Comparison of ENCODE assay signal across 1 cellular context in the genomic region with DNA sequence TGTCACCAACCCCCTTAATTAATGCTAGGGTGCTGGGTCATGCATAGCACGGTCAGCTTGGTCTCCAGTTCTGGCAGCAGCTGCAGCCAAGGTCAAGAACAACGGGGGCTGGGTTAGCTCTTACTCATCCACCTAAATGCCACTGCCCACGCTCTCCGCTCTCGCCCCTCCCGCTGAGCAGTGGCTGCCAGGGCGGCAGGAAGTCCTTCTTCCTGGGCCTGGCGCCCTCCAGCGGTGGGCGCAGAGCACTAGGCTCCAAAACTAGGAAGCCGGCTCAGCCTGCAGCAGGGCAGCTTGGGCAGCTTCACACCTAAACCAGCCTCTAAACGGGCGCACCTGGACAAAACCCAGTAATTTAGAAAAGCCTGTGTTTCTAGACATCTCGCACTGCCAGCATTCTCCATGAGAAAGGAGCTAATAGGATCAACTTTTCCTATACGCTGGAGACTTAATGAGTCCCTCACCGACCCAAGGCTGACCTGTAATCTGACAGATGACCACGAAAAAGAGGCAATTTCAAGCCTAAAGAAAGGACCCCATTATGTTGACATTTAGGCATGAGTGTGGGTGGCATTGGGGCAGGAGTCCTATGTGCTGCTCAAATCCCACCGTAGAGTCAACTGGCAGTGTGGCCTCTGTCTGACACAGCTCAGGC.
TF ChIP-seq lines count a peak whose summit lies in the region.

No MANE protein-coding gene starts in this region.

TF ChIP-seq in K562, 482 proteins besides CTCF, POLR2A, EP300 and RAD21 (continued from another document):
- TF ChIP-seq, protein P1, sequence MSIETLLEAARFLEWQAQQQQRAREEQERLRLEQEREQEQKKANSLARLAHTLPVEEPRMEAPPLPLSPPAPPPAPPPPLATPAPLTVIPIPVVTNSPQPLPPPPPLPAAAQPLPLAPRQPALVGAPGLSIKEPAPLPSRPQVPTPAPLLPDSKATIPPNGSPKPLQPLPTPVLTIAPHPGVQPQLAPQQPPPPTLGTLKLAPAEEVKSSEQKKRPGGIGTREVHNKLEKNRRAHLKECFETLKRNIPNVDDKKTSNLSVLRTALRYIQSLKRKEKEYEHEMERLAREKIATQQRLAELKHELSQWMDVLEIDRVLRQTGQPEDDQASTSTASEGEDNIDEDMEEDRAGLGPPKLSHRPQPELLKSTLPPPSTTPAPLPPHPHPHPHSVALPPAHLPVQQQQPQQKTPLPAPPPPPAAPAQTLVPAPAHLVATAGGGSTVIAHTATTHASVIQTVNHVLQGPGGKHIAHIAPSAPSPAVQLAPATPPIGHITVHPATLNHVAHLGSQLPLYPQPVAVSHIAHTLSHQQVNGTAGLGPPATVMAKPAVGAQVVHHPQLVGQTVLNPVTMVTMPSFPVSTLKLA (conservative IDR thresholded peaks at IDR 0.05): 0 out of 4 replicates have a peak, but pooled peaks of 1 of the 2 experiments have one; percentile 30
- 0 out of 2 replicates have a peak, but pooled peaks have one; percentile 35 for TF ChIP-seq RBFOX2 (IDR thresholded peaks at IDR 0.05; ENCODE audit: low read depth, low read length)
- TF ChIP-seq PTTG1 (tag; IDR thresholded peaks at IDR 0.05; ENCODE audit: low read depth): no peak
- peak; percentile 42; the same call in 1 of the 2 replicates for TF ChIP-seq ZNF384 (IDR thresholded peaks at IDR 0.05; ENCODE audit: low read depth, low read length)
- TF ChIP-seq ZKSCAN8 (CRISPR knock-in tag; IDR thresholded peaks at IDR 0.05): no peak
- no peak for TF ChIP-seq ERF (CRISPR knock-in tag; IDR thresholded peaks at IDR 0.05)
- TF ChIP-seq ZMIZ1 (IDR thresholded peaks at IDR 0.05; ENCODE audit: low read depth in 2 of 2, low read length in 2 of 2): 0 out of 4 replicates have a peak, but pooled peaks of 1 of the 2 experiments have one; percentile 23
- TF ChIP-seq SPI1 (IDR thresholded peaks at IDR 0.05; ENCODE audit: borderline replicate concordance, low read depth, low read length): peak; percentile 65; the same call in 1 of the 2 replicates
- peak; percentile 88 for TF ChIP-seq RB1 (IDR thresholded peaks at IDR 0.05; ENCODE audit: low read depth)
- no peak for TF ChIP-seq DNMT1 (IDR thresholded peaks at IDR 0.05)
- no peak for TF ChIP-seq FOXK2 (conservative IDR thresholded peaks at IDR 0.05 in 1 of 2, IDR thresholded peaks at IDR 0.05 in 1 of 2; ENCODE audit: low read depth in 2 of 2)
- no peak for TF ChIP-seq ZNF3 (CRISPR knock-in tag; IDR thresholded peaks at IDR 0.05)
- TF ChIP-seq HMGN3 (IDR thresholded peaks at IDR 0.05; ENCODE audit: borderline replicate concordance, extremely low read depth, insufficient read length, low read depth, low read length): peak; percentile 77
- TF ChIP-seq FOXJ3 (CRISPR knock-in tag; IDR thresholded peaks at IDR 0.05): no peak
- TF ChIP-seq CBX3 (IDR thresholded peaks at IDR 0.05; ENCODE audit: borderline replicate concordance in 1 of 2, low read length in 2 of 2): no peak
- TF ChIP-seq YY1 (IDR thresholded peaks at IDR 0.05; ENCODE audit: borderline replicate concordance in 1 of 3, control insufficient read depth in 1 of 3, extremely low read depth in 1 of 3, insufficient read depth in 3 of 3, insufficient read length in 1 of 3, insufficient replicate concordance in 2 of 3, low read depth in 1 of 3, low read length in 2 of 3): peak in 2 of 3 experiments; percentile 29 to 56
- peak; percentile 54 for TF ChIP-seq NFIC (IDR thresholded peaks at IDR 0.05)
- TF ChIP-seq, protein P2, sequence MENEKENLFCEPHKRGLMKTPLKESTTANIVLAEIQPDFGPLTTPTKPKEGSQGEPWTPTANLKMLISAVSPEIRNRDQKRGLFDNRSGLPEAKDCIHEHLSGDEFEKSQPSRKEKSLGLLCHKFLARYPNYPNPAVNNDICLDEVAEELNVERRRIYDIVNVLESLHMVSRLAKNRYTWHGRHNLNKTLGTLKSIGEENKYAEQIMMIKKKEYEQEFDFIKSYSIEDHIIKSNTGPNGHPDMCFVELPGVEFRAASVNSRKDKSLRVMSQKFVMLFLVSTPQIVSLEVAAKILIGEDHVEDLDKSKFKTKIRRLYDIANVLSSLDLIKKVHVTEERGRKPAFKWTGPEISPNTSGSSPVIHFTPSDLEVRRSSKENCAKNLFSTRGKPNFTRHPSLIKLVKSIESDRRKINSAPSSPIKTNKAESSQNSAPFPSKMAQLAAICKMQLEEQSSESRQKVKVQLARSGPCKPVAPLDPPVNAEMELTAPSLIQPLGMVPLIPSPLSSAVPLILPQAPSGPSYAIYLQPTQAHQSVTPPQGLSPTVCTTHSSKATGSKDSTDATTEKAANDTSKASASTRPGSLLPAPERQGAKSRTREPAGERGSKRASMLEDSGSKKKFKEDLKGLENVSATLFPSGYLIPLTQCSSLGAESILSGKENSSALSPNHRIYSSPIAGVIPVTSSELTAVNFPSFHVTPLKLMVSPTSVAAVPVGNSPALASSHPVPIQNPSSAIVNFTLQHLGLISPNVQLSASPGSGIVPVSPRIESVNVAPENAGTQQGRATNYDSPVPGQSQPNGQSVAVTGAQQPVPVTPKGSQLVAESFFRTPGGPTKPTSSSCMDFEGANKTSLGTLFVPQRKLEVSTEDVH (IDR thresholded peaks at IDR 0.05; ENCODE audit: low read depth, partially characterized antibody): peak; percentile 40
- no peak for TF ChIP-seq ZNF586 (CRISPR knock-in tag; conservative IDR thresholded peaks at IDR 0.05)
- 0 out of 2 replicates have a peak, but pooled peaks have one; percentile 27 for TF ChIP-seq ZNF76 (CRISPR knock-in tag; IDR thresholded peaks at IDR 0.05; ENCODE audit: borderline replicate concordance)
- peak; percentile 55; the same call in 1 of the 2 replicates for TF ChIP-seq ZBTB7A (IDR thresholded peaks at IDR 0.05; ENCODE audit: borderline replicate concordance, control insufficient read depth, low read depth, low read length)
